In genomic region chr10:28374036-28374435, GRCh38 we compare ENCODE assay signal across 21 cellular contexts.
"Had no signal": no experiment of that assay in that cellular context is flagged by ENCODE, and none has a peak within 500 bp of the region (broad histone marks: within the 10 kb centered on the region; RNA-seq: fewer than 3 reads in every experiment).

No MANE protein-coding gene starts in this region.

- DNase-seq: central memory CD4-positive, alpha-beta T cell; colonic mucosa; dermis blood vessel endothelial cell; effector memory CD8-positive, alpha-beta T cell; gastrocnemius medialis; head of caudate nucleus; left cardiac atrium; left lung; mesendoderm; naive thymus-derived CD8-positive, alpha-beta T cell; nephron progenitor cell; right lobe of liver; small intestine; stimulated activated CD4-positive, alpha-beta T cell treated with anti-CD3 and anti-CD28 coated beads, Interleukin-15, amount 100 ng/mL, for 24 hours; stimulated activated CD4-positive, alpha-beta T cell treated with anti-CD3 and anti-CD28 coated beads, Interleukin-2, amount 100 ng/mL, for 48 hours; stimulated activated naive CD4-positive, alpha-beta T cell treated with Interleukin-2 at 50 U/mL for 16 hours; stomach had no signal

- H3K9me3 ChIP-seq: colonic mucosa, gastrocnemius medialis, neutrophil, right lobe of liver, stomach, thyroid gland had no signal

- H3K36me3 ChIP-seq: colonic mucosa, gastrocnemius medialis, left lung, neutrophil, right lobe of liver, stomach, thyroid gland had no signal

- H3K27ac ChIP-seq: colonic mucosa, gastrocnemius medialis, hepatocyte, neutrophil, parathyroid adenoma, right lobe of liver, stomach, thyroid gland had no signal

- H2AFZ ChIP-seq: hepatocyte, parathyroid adenoma had no signal

- H3K27me3 ChIP-seq: colonic mucosa, gastrocnemius medialis, hepatocyte, left lung, neutrophil, right lobe of liver, stomach, thyroid gland had no signal

- H3K4me2 ChIP-seq: hepatocyte had no signal

- H3K4me3 ChIP-seq: colonic mucosa, gastrocnemius medialis, hepatocyte, left lung, right lobe of liver, stomach, thyroid gland had no signal

- H3K4me1 ChIP-seq: colonic mucosa, gastrocnemius medialis, parathyroid adenoma, right lobe of liver, stomach had no signal

- ATAC-seq: effector memory CD8-positive, alpha-beta T cell; gastrocnemius medialis; left cardiac atrium; left lung; naive thymus-derived CD8-positive, alpha-beta T cell; right lobe of liver had no signal

- H3K9ac ChIP-seq: parathyroid adenoma had no signal

- H3K79me2 ChIP-seq: hepatocyte, parathyroid adenoma had no signal
